ENCODE assay signal across 8 cellular contexts in the genomic region with DNA sequence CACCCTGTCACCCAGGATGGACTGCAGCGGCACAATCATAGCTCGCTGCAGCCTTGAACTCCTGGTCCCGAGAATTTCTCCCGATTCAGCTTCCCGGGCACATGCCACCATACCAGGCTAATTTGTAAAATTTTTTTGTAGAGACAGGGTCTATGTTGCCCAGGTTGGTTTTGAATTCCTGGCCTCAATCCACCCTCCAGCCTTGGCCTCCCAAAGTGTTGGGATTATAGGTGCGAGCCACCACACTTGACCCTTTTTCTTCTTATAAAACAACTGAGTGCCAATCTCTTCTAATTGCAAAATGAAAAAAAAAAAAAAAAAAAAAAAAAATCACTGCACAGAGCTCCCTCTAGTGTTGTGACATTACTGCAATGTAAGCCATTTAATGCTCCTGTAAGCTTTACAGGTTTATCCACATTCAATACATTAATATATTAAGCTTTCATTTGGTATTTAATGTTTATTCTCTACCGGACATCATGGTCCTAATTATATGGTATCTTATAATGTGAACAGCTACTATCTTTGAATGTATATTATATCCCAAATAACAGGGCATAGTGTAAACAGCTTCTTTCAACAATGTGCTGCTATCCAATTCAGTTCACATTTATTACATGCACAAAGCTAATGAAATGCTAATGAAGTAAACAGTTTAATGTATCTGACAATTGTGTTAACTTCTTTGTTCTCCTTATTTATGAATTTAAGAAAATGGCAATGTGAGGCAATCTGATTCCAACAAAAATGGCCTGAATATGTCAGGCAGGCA. TPM values are rescaled to one million over a fixed set of nuclear protein-coding genes. Genes with fewer than 3 reads are reported as not detected.
A peak's percentile ranks its signal among the peaks of the same experiment; 100 is the strongest.
DNase-seq lines count a peak whose midpoint lies in the region; ATAC-seq, FAIRE-seq and TF ChIP-seq lines count a peak whose summit lies in the region.

No MANE protein-coding gene starts in this region.

- no peak overlapping the region for H2BK12ac ChIP-seq in H1 (ENCODE audit: low read depth, low read length)
- no peak overlapping the region for H2BK12ac ChIP-seq in mesenchymal stem cell (ENCODE audit: low read length in 2 of 2)

- no peak overlapping the region for H3K4ac ChIP-seq in H1 (replicated peaks; ENCODE audit: insufficient read length, low read depth, low read length)
- no peak overlapping the region for H3K4ac ChIP-seq in mesenchymal stem cell (ENCODE audit: low read depth in 1 of 2, low read length in 2 of 2)

- H3K4me2 ChIP-seq in H1 (ENCODE audit: insufficient read depth in 1 of 2, low read depth in 2 of 2, low read length in 2 of 2) (no peak overlapping the region), mesenchymal stem cell (ENCODE audit: low read length, poor library complexity, severe bottlenecking) (no peak overlapping the region)

- WGBS in H1 (ENCODE audit: extremely low coverage in 1 of 2, insufficient coverage in 1 of 2, insufficient read length in 1 of 2, insufficient replicate concordance in 2 of 2, low coverage in 1 of 2, low lambda C conversion rate in 2 of 2, missing lambda C conversion rate in 1 of 2), 2 experiments: 89% methylated on average over 7 of the region's 7 CpGs; no CpG with 5 or more reads in 1 of the 2 experiments
- WGBS in mesenchymal stem cell: 82% methylated on average over 5 of the region's 7 CpGs

- ATAC-seq in activated naive CD8-positive, alpha-beta T cell treated with anti-CD3 and anti-CD28 coated beads, Interleukin-2, amount 10 ng/mL, durations not matched to agents 7 days and 5 days (ENCODE audit: low read depth): peak; percentile 33
- no peak for ATAC-seq in activated naive CD8-positive, alpha-beta T cell treated with anti-CD3 and anti-CD28 coated beads, Interleukin-2, amount 50 U/mL, for 24 hours
- no peak for ATAC-seq in GM19023 (IDR thresholded peaks at IDR 0.05; ENCODE audit: unreplicated experiment)

- TF ChIP-seq CTCF in H1 (IDR thresholded peaks at IDR 0.05; ENCODE audit: control extremely low read depth in 1 of 3, insufficient read depth in 1 of 3, low read depth in 1 of 3, low read length in 3 of 3): peak in 2 of 3 experiments; percentile 35 to 42; a peak in 2 of 4 replicates

- H4K91ac ChIP-seq in H1 (replicated peaks; ENCODE audit: insufficient read length, low read length) (no peak overlapping the region), mesenchymal stem cell (ENCODE audit: low read length) (no peak overlapping the region)

- H3K4me1 ChIP-seq in H1 (replicated peaks in 1 of 4; ENCODE audit: control insufficient read depth in 3 of 4, insufficient read depth in 4 of 4, low read length in 3 of 4): no peaks in the 10 kb centered on the region
- H3K4me1 ChIP-seq in mesenchymal stem cell (ENCODE audit: control insufficient read depth, insufficient read depth, low read depth, low read length): no peaks in the 10 kb centered on the region

- peaks cover 3 to 27% (median 12%) of the 10 kb centered on the region in 4 experiments; a peak in 5 of 8 replicates for H3K36me3 ChIP-seq in H1 (ENCODE audit: control insufficient read depth in 2 of 4, insufficient read depth in 4 of 4, low read length in 3 of 4)
- peaks cover 12 to 63% of the 10 kb centered on the region in 2 experiments for H3K36me3 ChIP-seq in mesenchymal stem cell (ENCODE audit: control insufficient read depth in 1 of 2, insufficient read depth in 2 of 2, low read depth in 1 of 2, low read length in 2 of 2)

- no peak overlapping the region for H3K27ac Mint-ChIP-seq in activated naive CD8-positive, alpha-beta T cell treated with anti-CD3 and anti-CD28 coated beads, Interleukin-2, amount 10 ng/mL, durations not matched to agents 7 days and 5 days
- H3K27ac Mint-ChIP-seq in activated naive CD8-positive, alpha-beta T cell treated with anti-CD3 and anti-CD28 coated beads, Interleukin-2, amount 50 U/mL, for 24 hours: no peak overlapping the region

- no peaks in the 10 kb centered on the region for H3K9me3 ChIP-seq in H1 (ENCODE audit: insufficient read depth in 2 of 2, low read depth in 1 of 2, low read length in 1 of 2)
- H3K9me3 ChIP-seq in mesenchymal stem cell (ENCODE audit: control insufficient read depth, low read length): no peaks in the 10 kb centered on the region

- no peak overlapping the region for H3K14ac ChIP-seq in H1 (ENCODE audit: insufficient read length)
- no peak overlapping the region for H3K14ac ChIP-seq in mesenchymal stem cell (ENCODE audit: low read length in 2 of 2)

- H2BK5ac ChIP-seq in H1 (ENCODE audit: low read depth, low read length): no peak overlapping the region
- no peak overlapping the region for H2BK5ac ChIP-seq in mesenchymal stem cell (ENCODE audit: low read depth, low read length, poor library complexity, severe bottlenecking)

- H2AK5ac ChIP-seq in H1 (ENCODE audit: low read depth, low read length) (no peak overlapping the region), mesenchymal stem cell (ENCODE audit: low read length, severe bottlenecking) (no peak overlapping the region)

- no peak for FAIRE-seq in H1 (lab: Jason Lieb, UNC)

- H3K27me3 Mint-ChIP-seq in activated naive CD8-positive, alpha-beta T cell treated with anti-CD3 and anti-CD28 coated beads, Interleukin-2, amount 10 ng/mL, durations not matched to agents 7 days and 5 days: no peaks in the 10 kb centered on the region
- H3K27me3 Mint-ChIP-seq in activated naive CD8-positive, alpha-beta T cell treated with anti-CD3 and anti-CD28 coated beads, Interleukin-2, amount 50 U/mL, for 24 hours: no peaks in the 10 kb centered on the region

- no peaks in the 10 kb centered on the region for H3K9me3 Mint-ChIP-seq in activated naive CD8-positive, alpha-beta T cell treated with anti-CD3 and anti-CD28 coated beads, Interleukin-2, amount 10 ng/mL, durations not matched to agents 7 days and 5 days
- H3K9me3 Mint-ChIP-seq in activated naive CD8-positive, alpha-beta T cell treated with anti-CD3 and anti-CD28 coated beads, Interleukin-2, amount 50 U/mL, for 24 hours: no peaks in the 10 kb centered on the region

- no peak overlapping the region for H3K56ac ChIP-seq in H1 (replicated peaks; ENCODE audit: insufficient read length, low read depth, low read length)

- H3K36me3 Mint-ChIP-seq in activated naive CD8-positive, alpha-beta T cell treated with anti-CD3 and anti-CD28 coated beads, Interleukin-2, amount 10 ng/mL, durations not matched to agents 7 days and 5 days: peaks cover 32% of the 10 kb centered on the region
- H3K36me3 Mint-ChIP-seq in activated naive CD8-positive, alpha-beta T cell treated with anti-CD3 and anti-CD28 coated beads, Interleukin-2, amount 50 U/mL, for 24 hours (ENCODE audit: low read depth): peaks cover 24% of the 10 kb centered on the region

- H2BK20ac ChIP-seq in H1 (ENCODE audit: low read length): no peak overlapping the region

- no peak for TF ChIP-seq EP300 in H1 (IDR thresholded peaks at IDR 0.05; ENCODE audit: borderline replicate concordance in 1 of 2, low read depth in 2 of 2, low read length in 2 of 2)

- no peak overlapping the region for H4K8ac ChIP-seq in H1 (ENCODE audit: extremely low read depth, insufficient read depth, low read length)
- no peak overlapping the region for H4K8ac ChIP-seq in mesenchymal stem cell (ENCODE audit: low read length)

- H2BK120ac ChIP-seq in H1 (replicated peaks; ENCODE audit: low read depth, low read length): no peak overlapping the region
- no peak overlapping the region for H2BK120ac ChIP-seq in mesenchymal stem cell (ENCODE audit: low read depth, low read length)

- H4K20me1 ChIP-seq in H1 (replicated peaks in 1 of 2; ENCODE audit: control insufficient read depth in 1 of 2, insufficient read depth in 2 of 2, low read length in 2 of 2): no peaks in the 10 kb centered on the region

- no peak for DNase-seq in activated naive CD8-positive, alpha-beta T cell treated with anti-CD3 and anti-CD28 coated beads, Interleukin-2, amount 10 ng/mL, durations not matched to agents 7 days and 5 days
- no peak for DNase-seq in activated naive CD8-positive, alpha-beta T cell treated with anti-CD3 and anti-CD28 coated beads, Interleukin-2, amount 50 U/mL, for 24 hours
- DNase-seq in NCI-H69 (lab: John Stamatoyannopoulos, UW) (peak; percentile 20), H1 (ENCODE audit: low read depth in 1 of 2, low spot score in 2 of 2) (peak in 1 of 2 experiments; percentile 52), mesenchymal stem cell (peak; percentile 56), midbrain (lab: John Stamatoyannopoulos, UW) (no peak)
- DNase-seq in activated effector memory CD4-positive, alpha-beta T cell treated with Interleukin-2 at 50 U/mL for 16 hours: no peak

- H3K23ac ChIP-seq in H1 (ENCODE audit: insufficient read length) (no peak overlapping the region), mesenchymal stem cell (ENCODE audit: low read length in 2 of 2) (no peak overlapping the region)

- H3K79me1 ChIP-seq in H1 (ENCODE audit: low read depth, low read length): no peaks in the 10 kb centered on the region
- peaks cover 4% of the 10 kb centered on the region for H3K79me1 ChIP-seq in mesenchymal stem cell (replicated peaks; ENCODE audit: low read length, poor library complexity, severe bottlenecking)

- H3K4me3 Mint-ChIP-seq in activated naive CD8-positive, alpha-beta T cell treated with anti-CD3 and anti-CD28 coated beads, Interleukin-2, amount 10 ng/mL, durations not matched to agents 7 days and 5 days: no peak overlapping the region
- H3K4me3 Mint-ChIP-seq in activated naive CD8-positive, alpha-beta T cell treated with anti-CD3 and anti-CD28 coated beads, Interleukin-2, amount 50 U/mL, for 24 hours: no peak overlapping the region

- no peak for TF ChIP-seq POLR2A in H1 (IDR thresholded peaks at IDR 0.05; ENCODE audit: control extremely low read depth in 1 of 2, low read depth in 2 of 2, low read length in 2 of 2)

- no peak overlapping the region for H2BK15ac ChIP-seq in H1 (ENCODE audit: low read length)
- no peak overlapping the region for H2BK15ac ChIP-seq in mesenchymal stem cell (ENCODE audit: low read depth, poor library complexity, severe bottlenecking)

- CTCF ChIA-PET in H1 (lab: Charles Lee; ENCODE audit: partially characterized antibody): interaction anchor here (0.5 to 7.3 kb wide), 61 partner anchors 9 to 684 kb away, joined by 3 to 127 read pairs (median 5); partner anchors contain the start of gene COPB1

- H3K9ac ChIP-seq in H1 (replicated peaks in 1 of 4; ENCODE audit: extremely low read depth in 1 of 4, low read depth in 3 of 4, low read length in 3 of 4): no peak overlapping the region
- peak overlapping the region; percentile 43 for H3K9ac ChIP-seq in mesenchymal stem cell (ENCODE audit: low read length)

- no peak overlapping the region for H3K4me3 ChIP-seq in H1 (ENCODE audit: extremely low read depth in 1 of 4, insufficient read depth in 2 of 4, low read depth in 3 of 4, low read length in 4 of 4)
- no peak overlapping the region for H3K4me3 ChIP-seq in mesenchymal stem cell (ENCODE audit: insufficient read depth in 1 of 2, low read depth in 1 of 2, low read length in 2 of 2)

- H3K27ac ChIP-seq in H1 (ENCODE audit: low read depth, low read length) (no peak overlapping the region), mesenchymal stem cell (ENCODE audit: low read length, poor library complexity, severe bottlenecking) (peak overlapping the region; percentile 35)

- H3K23me2 ChIP-seq in H1 (ENCODE audit: low read depth, low read length): no peaks in the 10 kb centered on the region

- H3K4me1 Mint-ChIP-seq in activated naive CD8-positive, alpha-beta T cell treated with anti-CD3 and anti-CD28 coated beads, Interleukin-2, amount 10 ng/mL, durations not matched to agents 7 days and 5 days: peaks cover 10% of the 10 kb centered on the region
- H3K4me1 Mint-ChIP-seq in activated naive CD8-positive, alpha-beta T cell treated with anti-CD3 and anti-CD28 coated beads, Interleukin-2, amount 50 U/mL, for 24 hours: peaks cover 2% of the 10 kb centered on the region

- H2AFZ ChIP-seq in H1 (ENCODE audit: low read length): no peak overlapping the region
- H2AFZ ChIP-seq in mesenchymal stem cell (ENCODE audit: low read depth, low read length): no peak overlapping the region

- TF ChIP-seq RAD21 in H1 (IDR thresholded peaks at IDR 0.05 in 1 of 2, conservative IDR thresholded peaks at IDR 0.05 in 1 of 2; ENCODE audit: low read depth in 2 of 2, low read length in 2 of 2): peak; percentile 53 to 65

- POLR2A ChIA-PET in activated naive CD8-positive, alpha-beta T cell treated with anti-CD3 and anti-CD28 coated beads, Interleukin-2, amount 10 ng/mL, durations not matched to agents 7 days and 5 days (lab: Charles Lee): interaction anchor here (0.6 kb wide), 7 partner anchors 74 to 179 kb away, joined by 3 to 6 read pairs (median 4); no protein-coding TSS in a partner anchor
- POLR2A ChIA-PET in H1 (lab: Charles Lee; ENCODE audit: partially characterized antibody): interaction anchor here (0.7 to 1.1 kb wide), 3 partner anchors 25 to 189 kb away, joined by 3 read pairs; no protein-coding TSS in a partner anchor

- H3K18ac ChIP-seq in H1 (ENCODE audit: extremely low read depth, low read length) (no peak overlapping the region), mesenchymal stem cell (ENCODE audit: low read depth in 1 of 2, low read length in 2 of 2) (no peak overlapping the region)

- H3K27me3 ChIP-seq in H1 (replicated peaks in 1 of 4; ENCODE audit: control insufficient read depth in 3 of 4, extremely low read depth in 1 of 4, insufficient read depth in 3 of 4, low read length in 3 of 4) (no peaks in the 10 kb centered on the region), mesenchymal stem cell (ENCODE audit: control insufficient read depth in 1 of 2, insufficient read depth in 1 of 2, low read length in 2 of 2) (no peaks in the 10 kb centered on the region)

- no peak overlapping the region for H4K5ac ChIP-seq in H1 (ENCODE audit: insufficient read length, low read depth, low read length)

- no peaks in the 10 kb centered on the region for H3K79me2 ChIP-seq in H1 (ENCODE audit: control insufficient read depth in 1 of 2, insufficient read depth in 2 of 2, low read length in 2 of 2)

RNA-seq across cellular contexts. Expression of gene COPB1, which starts 44.6 kb away (rescaled TPM):
- total RNA-seq in activated naive CD8-positive, alpha-beta T cell treated with anti-CD3 and anti-CD28 coated beads, Interleukin-2, amount 10 ng/mL, durations not matched to agents 7 days and 5 days: 10 to 100 TPM; 80.1 to 91.2 TPM
- 71.0 and 72.1 TPM in 2 replicates for total RNA-seq in H1 (2021; fragmentation: NEBNext Ultra II Directional; extraction: Animal tissue kit (Norgen Biotek cat#: 25700))
- 17.0 and 28.7 TPM in 2 replicates for polyA plus RNA-seq in H1 (2011; rRNA removed)
- 36.8 TPM for polyA plus RNA-seq in H1 (2011; cell fraction: cytosol; rRNA removed)
- 25.9 TPM for polyA plus RNA-seq in H1 (2011; cell fraction: nucleus; rRNA removed)
- polyA plus RNA-seq in H1 (2012, experiment 1 of 2): 49.6 to 65.1 TPM (median 55.2 TPM) in 4 replicates
- 4.7 TPM for polyA plus RNA-seq in H1 (2012, experiment 2 of 2)
- polyA plus RNA-seq in H1 (2013, experiment 1 of 2): 45.9 TPM
- 44.6 TPM for polyA plus RNA-seq in H1 (2013, experiment 2 of 2)
- 50.8 and 74.8 TPM in 2 replicates for polyA minus RNA-seq in H1 (2011; rRNA and poly(A)+ RNA removed)
- polyA minus RNA-seq in H1 (2011; cell fraction: cytosol; rRNA and poly(A)+ RNA removed): 59.4 TPM
- 43.4 TPM for polyA minus RNA-seq in H1 (2011; cell fraction: nucleus; rRNA and poly(A)+ RNA removed)
- polyA plus RNA-seq in mesenchymal stem cell (2013, experiment 1 of 2): 124 TPM
- 130 TPM for polyA plus RNA-seq in mesenchymal stem cell (2013, experiment 2 of 2)

Comparison
In these comparisons a context has a peak if more than half of its experiments do, and no peak if none do; other contexts are left out.
1. DNase-seq: peak in NCI-H69 (single experiment) and mesenchymal stem cell (single experiment); none in activated naive CD8-positive, alpha-beta T cell treated with anti-CD3 and anti-CD28 coated beads, Interleukin-2, amount 10 ng/mL, durations not matched to agents 7 days and 5 days (single experiment), activated naive CD8-positive, alpha-beta T cell treated with anti-CD3 and anti-CD28 coated beads, Interleukin-2, amount 50 U/mL, for 24 hours (single experiment), activated effector memory CD4-positive, alpha-beta T cell treated with Interleukin-2 at 50 U/mL for 16 hours (single experiment) and midbrain (single experiment).